Comparison of ENCODE assay signal across 8 cellular contexts in the genomic region with DNA sequence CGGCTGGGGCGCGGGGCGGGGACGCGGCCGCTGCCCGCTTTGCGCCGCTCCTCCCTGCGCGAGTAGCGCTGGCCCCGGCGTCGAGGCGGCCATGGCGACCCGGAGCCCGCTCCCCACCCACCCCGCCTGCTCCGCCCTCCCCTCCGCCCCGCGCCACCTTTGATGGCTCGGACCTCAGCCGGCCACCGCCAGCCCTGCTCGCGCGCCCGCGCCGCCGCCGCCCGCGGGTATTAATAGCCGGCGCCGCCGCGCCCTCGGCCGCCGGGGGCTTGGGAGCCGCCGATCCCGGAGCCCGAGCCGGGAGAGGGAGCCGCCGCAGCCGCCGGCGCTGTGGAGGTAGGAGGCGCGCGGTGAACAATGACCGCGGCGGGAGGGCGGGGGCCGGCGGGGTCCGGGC. TPM values are rescaled to one million over a fixed set of nuclear protein-coding genes. Genes with fewer than 3 reads are reported as not detected.
DNase-seq lines count a peak whose midpoint lies in the region; ATAC-seq and TF ChIP-seq lines count a peak whose summit lies in the region.

No MANE protein-coding gene starts in this region.

- H3K4me3 ChIP-seq in gastroesophageal sphincter, result peak overlapping the region; percentile 64 to 98
- peak overlapping the region in 2 of 3 donors; percentile 58 to 64 for H3K4me3 ChIP-seq in skeletal muscle tissue (ENCODE audit: low read length in 3 of 3)

- DNase-seq in NCI-H82 (lab: John Stamatoyannopoulos, UW), result peak; percentile 78
- no peak for DNase-seq in NCI-H82 treated with DMSO at 0.1 percent for 48 hours (lab: John Stamatoyannopoulos, UW; ENCODE audit: unreplicated experiment)
- no peak for DNase-seq in T-helper 2 cell treated with Interferon-gamma antibody and Interleukin-4, amounts not matched to agents 5 μg/mL and 100 μg/mL, for 36 hours (ENCODE audit: low spot score)
- DNase-seq in cerebellar cortex (ENCODE audit: low spot score), result no peak
- DNase-seq in HCEC 1CT, result no peak

- peaks cover 69% of the 10 kb centered on the region for H3K27me3 Mint-ChIP-seq in T-helper 2 cell treated with Interferon-gamma antibody and Interleukin-4, amounts not matched to agents 5 μg/mL and 100 μg/mL, for 36 hours (ENCODE audit: low read depth)

- peaks cover 0 to 30% (median 8%) of the 10 kb centered on the region in 3 donors for H3K4me1 ChIP-seq in gastroesophageal sphincter
- peaks cover 11 to 17% (median 13%) of the 10 kb centered on the region in 3 donors for H3K4me1 ChIP-seq in skeletal muscle tissue (ENCODE audit: control insufficient read depth in 3 of 3, insufficient read depth in 3 of 3, low read length in 3 of 3)

- TF ChIP-seq CTCF in gastroesophageal sphincter (IDR thresholded peaks at IDR 0.05), result peak in 1 of 4 experiments; percentile 5

- H3K9me3 ChIP-seq in gastroesophageal sphincter, result no peaks in the 10 kb centered on the region
- H3K9me3 ChIP-seq in skeletal muscle tissue (ENCODE audit: control insufficient read depth in 3 of 3, low read length in 3 of 3), result no peaks in the 10 kb centered on the region

- H3K36me3 ChIP-seq in gastroesophageal sphincter, result no peaks in the 10 kb centered on the region
- no peaks in the 10 kb centered on the region for H3K36me3 ChIP-seq in skeletal muscle tissue (ENCODE audit: control insufficient read depth in 3 of 3, insufficient read depth in 3 of 3, low read length in 3 of 3)

- no peaks in the 10 kb centered on the region for H3K27me3 ChIP-seq in gastroesophageal sphincter
- H3K27me3 ChIP-seq in skeletal muscle tissue (ENCODE audit: control insufficient read depth in 3 of 3, insufficient read depth in 3 of 3, low read length in 3 of 3), result peaks cover 0 to 6% (median 4%) of the 10 kb centered on the region in 3 donors

- peak; percentile 15 for ATAC-seq in HG03558 (IDR thresholded peaks at IDR 0.05; ENCODE audit: extremely low read depth, unreplicated experiment)
- ATAC-seq in gastroesophageal sphincter, result peak; percentile 76

- H3K27ac ChIP-seq in gastroesophageal sphincter (peak overlapping the region in 3 of 4 donors; percentile 78 to 84 (median 81)), skeletal muscle tissue (ENCODE audit: low read depth, low read length) (no peak overlapping the region)

- no CpG with 5 or more reads among the region's 66 CpGs for WGBS in gastroesophageal sphincter (ENCODE audit: low coverage in 1 of 2), 2 donors

- H3K9me3 Mint-ChIP-seq in T-helper 2 cell treated with Interferon-gamma antibody and Interleukin-4, amounts not matched to agents 5 μg/mL and 100 μg/mL, for 36 hours, result no peaks in the 10 kb centered on the region

- H3K4me1 Mint-ChIP-seq in T-helper 2 cell treated with Interferon-gamma antibody and Interleukin-4, amounts not matched to agents 5 μg/mL and 100 μg/mL, for 36 hours (ENCODE audit: low read depth), result peaks cover 7% of the 10 kb centered on the region

- no peak for TF ChIP-seq EP300 in gastroesophageal sphincter (IDR thresholded peaks at IDR 0.05)

- no peak overlapping the region for H3K4me3 Mint-ChIP-seq in T-helper 2 cell treated with Interferon-gamma antibody and Interleukin-4, amounts not matched to agents 5 μg/mL and 100 μg/mL, for 36 hours

- H3K9ac ChIP-seq in skeletal muscle tissue (ENCODE audit: low read depth in 1 of 3, low read length in 3 of 3), result no peak overlapping the region

- no peaks in the 10 kb centered on the region for H3K36me3 Mint-ChIP-seq in T-helper 2 cell treated with Interferon-gamma antibody and Interleukin-4, amounts not matched to agents 5 μg/mL and 100 μg/mL, for 36 hours (ENCODE audit: low read depth)

- no peak for TF ChIP-seq POLR2A in gastroesophageal sphincter (IDR thresholded peaks at IDR 0.05)

- no peak overlapping the region for H3K27ac Mint-ChIP-seq in T-helper 2 cell treated with Interferon-gamma antibody and Interleukin-4, amounts not matched to agents 5 μg/mL and 100 μg/mL, for 36 hours

RNA-seq across cellular contexts. Expression of gene FARP1, which starts 0.3 kb away (rescaled TPM):
- total RNA-seq in gastroesophageal sphincter (10 to 100 TPM; 28.3 to 69.2 (median 36.4) TPM), skeletal muscle tissue (36.5 TPM)

RNA-seq across cellular contexts. Expression of gene RNF113B, which starts 33.9 kb away (rescaled TPM):
- total RNA-seq in gastroesophageal sphincter, result not detected
- total RNA-seq in skeletal muscle tissue, result not detected
